29 cellular contexts compared by ENCODE assay signal in the genomic region with DNA sequence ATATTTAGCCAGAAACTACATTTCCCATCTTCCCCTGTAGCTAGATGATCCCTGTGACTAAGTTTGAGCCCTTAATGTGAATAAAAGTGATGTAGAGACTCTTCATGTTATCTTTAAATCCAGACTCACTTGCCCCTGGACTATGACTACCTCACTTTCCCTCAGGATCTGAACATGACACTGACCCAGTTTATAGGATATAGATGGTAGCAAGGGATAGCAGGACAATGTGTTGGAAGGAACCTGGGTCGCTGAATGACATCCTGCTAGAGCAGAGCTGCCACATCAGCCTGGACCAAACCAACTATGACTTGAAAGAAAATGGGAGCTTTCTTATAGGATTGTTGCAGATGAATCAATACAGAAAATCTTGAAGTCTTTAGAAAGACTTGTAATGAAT.
"Had no signal": no experiment of that assay in that cellular context is flagged by ENCODE, and none has a peak within 500 bp of the region (broad histone marks: within the 10 kb centered on the region; RNA-seq: fewer than 3 reads in every experiment).

No MANE protein-coding gene starts in this region.

- H3K36me3 Mint-ChIP-seq: naive thymus-derived CD4-positive, alpha-beta T cell; natural killer cell; neural progenitor cell; stimulated activated effector memory CD8-positive, alpha-beta T cell treated with anti-CD3 and anti-CD28 coated beads, Interleukin-12 subunit alpha, Interleukin-12 subunit beta, amount 100 ng/mL, for 72 hours; stimulated activated naive B cell treated with anti-CD40 and anti-IgM and Interleukin-4, amounts not matched to agents 10 μg/mL and 1 μg/mL and 100 μg/mL, for 72 hours had no signal

- H3K27ac ChIP-seq: neural progenitor cell, ovary, parathyroid adenoma, psoas muscle, right lobe of liver, sigmoid colon, stomach, suprapubic skin, testis, tibial artery, transverse colon, upper lobe of right lung, uterus had no signal

- H3K27ac Mint-ChIP-seq: naive thymus-derived CD4-positive, alpha-beta T cell; natural killer cell; nephron; neural progenitor cell; progenitor cell of endocrine pancreas; stimulated activated effector memory CD8-positive, alpha-beta T cell treated with anti-CD3 and anti-CD28 coated beads, Interleukin-12 subunit alpha, Interleukin-12 subunit beta, amount 100 ng/mL, for 72 hours; stimulated activated naive B cell treated with anti-CD40 and anti-IgM and Interleukin-4, amounts not matched to agents 10 μg/mL and 1 μg/mL and 100 μg/mL, for 72 hours; stimulated activated naive CD8-positive, alpha-beta T cell treated with anti-CD3 and anti-CD28 coated beads, Interleukin-15, Interleukin-2, amounts not matched to agents 100 ng/mL and 50 ng/mL, for 24 hours had no signal

- ATAC-seq: naive thymus-derived CD4-positive, alpha-beta T cell; natural killer cell; psoas muscle; right cardiac atrium; right lobe of liver; stimulated activated effector memory CD8-positive, alpha-beta T cell treated with anti-CD3 and anti-CD28 coated beads, Interleukin-12 subunit alpha, Interleukin-12 subunit beta, amount 100 ng/mL, for 72 hours; stimulated activated naive B cell treated with anti-CD40 and anti-IgM and Interleukin-4, amounts not matched to agents 10 μg/mL and 1 μg/mL and 100 μg/mL, for 72 hours; upper lobe of right lung had no signal

- H3K4me3 Mint-ChIP-seq: naive thymus-derived CD4-positive, alpha-beta T cell; natural killer cell; nephron; neural progenitor cell; stimulated activated effector memory CD8-positive, alpha-beta T cell treated with anti-CD3 and anti-CD28 coated beads, Interleukin-12 subunit alpha, Interleukin-12 subunit beta, amount 100 ng/mL, for 72 hours; stimulated activated naive B cell treated with anti-CD40 and anti-IgM and Interleukin-4, amounts not matched to agents 10 μg/mL and 1 μg/mL and 100 μg/mL, for 72 hours; stimulated activated naive CD8-positive, alpha-beta T cell treated with anti-CD3 and anti-CD28 coated beads, Interleukin-15, Interleukin-2, amounts not matched to agents 100 ng/mL and 50 ng/mL, for 24 hours had no signal

- H3K9me3 Mint-ChIP-seq: nephron; neural progenitor cell; stimulated activated naive CD8-positive, alpha-beta T cell treated with anti-CD3 and anti-CD28 coated beads, Interleukin-15, Interleukin-2, amounts not matched to agents 100 ng/mL and 50 ng/mL, for 24 hours had no signal

- H3K9me3 ChIP-seq: ovary, psoas muscle, right lobe of liver, sigmoid colon, stomach, suprapubic skin, testis, tibial artery, transverse colon, upper lobe of right lung, uterus had no signal

- DNase-seq: naive thymus-derived CD4-positive, alpha-beta T cell; natural killer cell; occipital lobe; ovary; posterior cingulate gyrus; psoas muscle; right cardiac atrium; right lobe of liver; sigmoid colon; small intestine; stimulated activated CD4-positive, alpha-beta T cell treated with anti-CD3 and anti-CD28 coated beads, Interleukin-15, amount 100 ng/mL, for 24 hours; stimulated activated CD4-positive, alpha-beta T cell treated with anti-CD3 and anti-CD28 coated beads, Interleukin-2, amount 100 ng/mL, for 24 hours; stimulated activated CD4-positive, alpha-beta T cell treated with anti-CD3 and anti-CD28 coated beads, Interleukin-2, amount 100 ng/mL, for 48 hours; stimulated activated CD4-positive, alpha-beta T cell treated with anti-CD3 and anti-CD28 coated beads, Interleukin-4, amount 100 ng/mL, for 24 hours; stimulated activated naive B cell treated with anti-CD40 and anti-IgM and Interleukin-4, amounts not matched to agents 10 μg/mL and 1 μg/mL and 100 μg/mL, for 72 hours; stimulated activated naive CD4-positive, alpha-beta T cell treated with Interleukin-2 at 50 U/mL for 16 hours; stomach; testis; tibial artery; transverse colon; upper lobe of right lung; uterus had no signal

- H3K4me3 ChIP-seq: neural progenitor cell, ovary, psoas muscle, right lobe of liver, sigmoid colon, stomach, suprapubic skin, testis, tibial artery, transverse colon, upper lobe of right lung, uterus had no signal

- H3K9ac ChIP-seq: neural progenitor cell, parathyroid adenoma had no signal

- H3K4me1 ChIP-seq: parathyroid adenoma, psoas muscle, right lobe of liver, suprapubic skin, testis, transverse colon, uterus had no signal

- H3K27me3 Mint-ChIP-seq: progenitor cell of endocrine pancreas; stimulated activated naive B cell treated with anti-CD40 and anti-IgM and Interleukin-4, amounts not matched to agents 10 μg/mL and 1 μg/mL and 100 μg/mL, for 72 hours; stimulated activated naive CD8-positive, alpha-beta T cell treated with anti-CD3 and anti-CD28 coated beads, Interleukin-15, Interleukin-2, amounts not matched to agents 100 ng/mL and 50 ng/mL, for 24 hours had no signal

- H3K79me2 ChIP-seq: parathyroid adenoma had no signal

- H3K4me2 ChIP-seq: neural progenitor cell had no signal

- H2AFZ ChIP-seq: neural progenitor cell, parathyroid adenoma had no signal

- H3K27me3 ChIP-seq: neural progenitor cell, ovary, right lobe of liver, sigmoid colon, stomach, suprapubic skin, testis, tibial artery, transverse colon, upper lobe of right lung, uterus had no signal

- FAIRE-seq: small intestine had no signal

- H3K36me3 ChIP-seq: neural progenitor cell, ovary, right lobe of liver, sigmoid colon, stomach, suprapubic skin, tibial artery, transverse colon, upper lobe of right lung, uterus had no signal

- H3K4me1 Mint-ChIP-seq: nephron; neural progenitor cell; stimulated activated effector memory CD8-positive, alpha-beta T cell treated with anti-CD3 and anti-CD28 coated beads, Interleukin-12 subunit alpha, Interleukin-12 subunit beta, amount 100 ng/mL, for 72 hours; stimulated activated naive B cell treated with anti-CD40 and anti-IgM and Interleukin-4, amounts not matched to agents 10 μg/mL and 1 μg/mL and 100 μg/mL, for 72 hours had no signal
